In the genomic region with DNA sequence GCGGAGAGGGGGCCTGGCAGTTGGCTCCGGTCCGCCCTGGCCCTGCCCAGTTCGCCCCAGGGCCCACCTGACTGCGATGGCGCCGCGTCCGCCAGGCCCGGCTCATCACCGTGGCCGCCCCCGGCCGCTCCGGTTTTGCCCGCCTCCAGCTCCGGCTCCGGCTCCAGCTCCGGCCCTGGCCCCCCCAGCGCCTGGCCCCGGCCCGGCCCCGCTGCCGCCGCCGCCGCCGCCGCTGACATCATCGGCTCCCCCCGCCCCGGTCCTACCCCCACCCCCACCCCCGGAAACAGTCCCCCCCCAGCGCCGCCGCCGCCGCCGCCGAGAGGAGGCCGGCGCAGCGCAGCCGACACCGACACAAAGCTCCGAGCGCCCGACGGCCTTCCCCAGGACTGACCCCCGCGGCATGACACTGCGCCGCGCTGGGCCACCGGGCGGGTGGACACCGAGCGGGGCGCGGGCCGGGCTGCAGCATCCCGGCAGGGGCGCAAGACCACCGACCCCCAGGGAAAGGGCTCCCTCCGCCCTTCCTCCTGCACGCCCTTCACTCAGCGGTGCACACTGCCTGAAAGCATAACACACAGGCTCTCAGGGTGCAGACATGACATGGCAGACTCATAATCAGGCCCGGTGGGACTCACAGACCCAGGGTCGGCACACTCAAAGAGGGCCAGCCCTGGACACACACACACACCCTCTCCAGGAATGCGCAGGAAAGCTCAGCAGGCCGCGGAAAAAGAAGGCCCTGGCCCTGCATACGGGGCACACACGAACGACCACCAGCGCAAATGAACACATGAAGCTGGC, we compare ENCODE assay signal across 1 cellular context.
A peak's percentile ranks its signal among the peaks of the same experiment; 100 is the strongest.
TF ChIP-seq lines count a peak whose summit lies in the region.

TSS of gene ZBTB4 (minus strand) at position 243 of the 804 bp plus-strand sequence. CDS start 12,830 bp downstream, outside the sequence.

TF ChIP-seq in HepG2, 621 proteins besides CTCF, POLR2A, EP300 and RAD21 (continued from another document and continues in another):
- TF ChIP-seq HMGXB3 (CRISPR knock-in tag; IDR thresholded peaks at IDR 0.05; ENCODE audit: borderline replicate concordance) (no peak), SRSF9 (IDR thresholded peaks at IDR 0.05; ENCODE audit: borderline replicate concordance, insufficient read depth, low read depth, low read length, poor library complexity, severe bottlenecking) (no peak), MED13 (CRISPR knock-in tag; IDR thresholded peaks at IDR 0.05) (no peak), HDAC6 (IDR thresholded peaks at IDR 0.05; ENCODE audit: low read depth, low read length) (no peak), ZSCAN31 (CRISPR knock-in tag; IDR thresholded peaks at IDR 0.05; ENCODE audit: low read depth) (peak; percentile 74; the same call in 1 of the 2 replicates), ZNF460 (CRISPR knock-in tag; IDR thresholded peaks at IDR 0.05; ENCODE audit: borderline replicate concordance) (no peak), KAT2B (IDR thresholded peaks at IDR 0.05; ENCODE audit: borderline replicate concordance, low read depth, low read length) (no peak), ZNF20 (CRISPR knock-in tag; IDR thresholded peaks at IDR 0.05) (no peak), PHF5A (CRISPR knock-in tag; IDR thresholded peaks at IDR 0.05; ENCODE audit: low read depth, unreplicated experiment) (no peak), TCF7L2 (IDR thresholded peaks at IDR 0.05; ENCODE audit: low read depth, low read length) (no peak), TBX3 (IDR thresholded peaks at IDR 0.05; ENCODE audit: borderline replicate concordance) (no peak), ZNF256 (CRISPR knock-in tag; conservative IDR thresholded peaks at IDR 0.05) (no peak), SKI (IDR thresholded peaks at IDR 0.05; ENCODE audit: partially characterized antibody) (peak; percentile 29), ZNF589 (CRISPR knock-in tag; conservative IDR thresholded peaks at IDR 0.05) (no peak), ZNF326 (CRISPR knock-in tag; IDR thresholded peaks at IDR 0.05; ENCODE audit: borderline replicate concordance) (no peak), RNF2 (conservative IDR thresholded peaks at IDR 0.05; ENCODE audit: low read depth) (no peak), ZBTB39 (CRISPR knock-in tag; IDR thresholded peaks at IDR 0.05) (0 out of 2 replicates have a peak, but pooled peaks have one; percentile 41), ZNF225 (CRISPR knock-in tag; IDR thresholded peaks at IDR 0.05) (no peak), THAP11 (CRISPR knock-in tag; IDR thresholded peaks at IDR 0.05) (peak; percentile 24; the same call in 1 of the 2 replicates), BRD4 (CRISPR knock-in tag; IDR thresholded peaks at IDR 0.05) (no peak), SRY (CRISPR knock-in tag; IDR thresholded peaks at IDR 0.05) (peak; percentile 58; the same call in 1 of the 2 replicates), MAFF (IDR thresholded peaks at IDR 0.05; ENCODE audit: low read depth, low read length) (no peak), GLI4 (CRISPR knock-in tag; IDR thresholded peaks at IDR 0.05; ENCODE audit: borderline replicate concordance) (no peak), CENPT (CRISPR knock-in tag; IDR thresholded peaks at IDR 0.05; ENCODE audit: low read depth) (no peak), KLF6 (CRISPR knock-in tag; IDR thresholded peaks at IDR 0.05) (peak; percentile 52), ZNF749 (CRISPR knock-in tag; IDR thresholded peaks at IDR 0.05; ENCODE audit: borderline replicate concordance) (no peak), ZNF430 (CRISPR knock-in tag; IDR thresholded peaks at IDR 0.05) (peak; percentile 12; the same call in 1 of the 2 replicates), FOXA1 (IDR thresholded peaks at IDR 0.05) (no peak), FOXA1 (CRISPR knock-in tag; IDR thresholded peaks at IDR 0.05) (no peak), ZNF143 (CRISPR knock-in tag; IDR thresholded peaks at IDR 0.05) (no peak), GZF1 (CRISPR knock-in tag; IDR thresholded peaks at IDR 0.05) (no peak), ZFYVE20 (CRISPR knock-in tag; IDR thresholded peaks at IDR 0.05; ENCODE audit: borderline replicate concordance, low read depth) (no peak), ZNF772 (CRISPR knock-in tag; IDR thresholded peaks at IDR 0.05) (0 out of 2 replicates have a peak, but pooled peaks have one; percentile 29), GTF3A (CRISPR knock-in tag; conservative IDR thresholded peaks at IDR 0.05) (no peak), MEIS2 (CRISPR knock-in tag; IDR thresholded peaks at IDR 0.05) (peak; percentile 8; the same call in 1 of the 2 replicates), ATF6 (CRISPR knock-in tag; conservative IDR thresholded peaks at IDR 0.05) (no peak), DNMT1 (CRISPR knock-in tag; IDR thresholded peaks at IDR 0.05) (no peak), ZNF790 (CRISPR knock-in tag; IDR thresholded peaks at IDR 0.05; ENCODE audit: borderline replicate concordance) (no peak), ZZZ3 (CRISPR knock-in tag; IDR thresholded peaks at IDR 0.05; ENCODE audit: borderline replicate concordance) (no peak; the same call in 1 of the 2 replicates), GRHL1 (CRISPR knock-in tag; conservative IDR thresholded peaks at IDR 0.05) (no peak), RFX3 (CRISPR knock-in tag; IDR thresholded peaks at IDR 0.05) (no peak), HCFC1 (IDR thresholded peaks at IDR 0.05; ENCODE audit: low read depth, low read length) (no peak), ZBTB10 (CRISPR knock-in tag; IDR thresholded peaks at IDR 0.05; ENCODE audit: borderline replicate concordance) (no peak), XRCC5 (optimal IDR thresholded peaks at IDR 0.05; ENCODE audit: low read length) (peak; percentile 13), CBX1 (IDR thresholded peaks at IDR 0.05; ENCODE audit: low read depth) (no peak)
- TF ChIP-seq, protein P1, sequence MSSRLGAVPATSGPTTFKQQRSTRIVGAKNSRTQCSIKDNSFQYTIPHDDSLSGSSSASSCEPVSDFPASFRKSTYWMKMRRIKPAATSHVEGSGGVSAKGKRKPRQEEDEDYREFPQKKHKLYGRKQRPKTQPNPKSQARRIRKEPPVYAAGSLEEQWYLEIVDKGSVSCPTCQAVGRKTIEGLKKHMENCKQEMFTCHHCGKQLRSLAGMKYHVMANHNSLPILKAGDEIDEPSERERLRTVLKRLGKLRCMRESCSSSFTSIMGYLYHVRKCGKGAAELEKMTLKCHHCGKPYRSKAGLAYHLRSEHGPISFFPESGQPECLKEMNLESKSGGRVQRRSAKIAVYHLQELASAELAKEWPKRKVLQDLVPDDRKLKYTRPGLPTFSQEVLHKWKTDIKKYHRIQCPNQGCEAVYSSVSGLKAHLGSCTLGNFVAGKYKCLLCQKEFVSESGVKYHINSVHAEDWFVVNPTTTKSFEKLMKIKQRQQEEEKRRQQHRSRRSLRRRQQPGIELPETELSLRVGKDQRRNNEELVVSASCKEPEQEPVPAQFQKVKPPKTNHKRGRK (CRISPR knock-in tag; IDR thresholded peaks at IDR 0.05) = no peak
